In the genomic region with DNA sequence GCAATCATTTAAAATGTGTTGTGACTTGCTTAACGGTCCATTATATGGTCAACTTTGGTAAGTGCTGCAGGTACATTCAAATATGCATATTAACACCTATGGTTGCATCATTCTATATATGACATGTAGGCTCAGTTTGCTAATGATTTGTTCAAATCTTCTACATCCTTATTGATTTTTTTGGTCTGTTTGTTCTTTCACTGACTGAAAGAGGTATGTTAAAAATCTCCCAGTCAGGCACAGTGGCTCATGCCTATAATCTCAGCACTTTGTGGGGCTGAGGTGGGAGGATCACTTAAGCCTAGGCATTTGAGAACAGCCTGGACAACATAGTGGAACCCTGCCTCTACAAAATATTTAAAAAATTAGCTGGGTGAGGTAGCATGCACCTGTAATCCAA, we compare ENCODE assay signal across 2 cellular contexts.
TF ChIP-seq lines count a peak whose summit lies in the region.

No MANE protein-coding gene starts in this region.

TF ChIP-seq in HEK293, 187 proteins besides CTCF, POLR2A, EP300 and RAD21 (continued from another document):
- no peak for TF ChIP-seq ZNF26 (tag by site-specific recombination; IDR thresholded peaks at IDR 0.05)

TF ChIP-seq in endothelial cell of umbilical vein, 7 proteins besides CTCF, POLR2A, EP300 and RAD21 (continued from another document):
- TF ChIP-seq FOS (IDR thresholded peaks at IDR 0.05; ENCODE audit: borderline replicate concordance, insufficient read depth, low read length) (no peak), MAX (IDR thresholded peaks at IDR 0.05; ENCODE audit: insufficient read depth, insufficient read length) (no peak), POLR2AphosphoS5 (IDR thresholded peaks at IDR 0.05; ENCODE audit: insufficient read depth, low read depth, low read length) (no peak)
TF ChIP-seq in endothelial cell of umbilical vein: peak in this region for 0.
